In genomic region chr13:21741396-21741795, GRCh38 we compare ENCODE assay signal across 21 cellular contexts.
"Had no signal": no experiment of that assay in that cellular context is flagged by ENCODE, and none has a peak within 500 bp of the region (broad histone marks: within the 10 kb centered on the region; RNA-seq: fewer than 3 reads in every experiment).

No MANE protein-coding gene starts in this region.

- DNase-seq: hippocampal formation; kidney; left ventricle myocardium inferior; naive thymus-derived CD4-positive, alpha-beta T cell; ovary; right lobe of liver; stimulated activated CD4-positive, alpha-beta T cell treated with anti-CD3 and anti-CD28 coated beads, Interleukin-12 subunit alpha, Interleukin-12 subunit beta, amount 100 ng/mL, for 4 hours; stimulated activated CD4-positive, alpha-beta T cell treated with anti-CD3 and anti-CD28 coated beads, Interleukin-15, amount 100 ng/mL, for 24 hours; stimulated activated CD4-positive, alpha-beta T cell treated with anti-CD3 and anti-CD28 coated beads, Interleukin-2, amount 100 ng/mL, for 24 hours; stimulated activated CD4-positive, alpha-beta T cell treated with anti-CD3 and anti-CD28 coated beads, Interleukin-4, amount 100 ng/mL, for 1 hour; stimulated activated naive B cell treated with anti-CD40 and anti-IgM and Interleukin-4, amounts not matched to agents 10 μg/mL and 1 μg/mL and 100 μg/mL, for 72 hours; stimulated activated naive CD8-positive, alpha-beta T cell treated with anti-CD3 and anti-CD28 coated beads, Interleukin-15, Interleukin-2, amounts not matched to agents 100 U/mL and 50 U/mL, for 24 hours; stomach; testis; thyroid gland; upper lobe of left lung had no signal

- ATAC-seq: naive thymus-derived CD4-positive, alpha-beta T cell; natural killer cell treated with Interleukin-12 subunit alpha and Interleukin-12 subunit beta and Interleukin-15 and Interleukin-18, amount 100 ng/mL, for 72 hours; right lobe of liver; stimulated activated naive B cell treated with anti-CD40 and anti-IgM and Interleukin-4, amounts not matched to agents 10 μg/mL and 1 μg/mL and 100 μg/mL, for 72 hours; stimulated activated naive CD8-positive, alpha-beta T cell treated with anti-CD3 and anti-CD28 coated beads, Interleukin-15, Interleukin-2, amounts not matched to agents 100 U/mL and 50 U/mL, for 24 hours had no signal

- H3K27ac ChIP-seq: left ventricle myocardium inferior, ovary, right atrium auricular region, right lobe of liver, stomach, testis, thyroid gland, transverse colon, upper lobe of left lung had no signal

- H3K36me3 ChIP-seq: left ventricle myocardium inferior, ovary, right atrium auricular region, right lobe of liver, stomach, thyroid gland, transverse colon, upper lobe of left lung had no signal

- H3K4me3 ChIP-seq: left ventricle myocardium inferior, lung, ovary, right atrium auricular region, right lobe of liver, stomach, testis, thyroid gland, transverse colon, upper lobe of left lung had no signal

- FAIRE-seq: kidney, urothelium cell line had no signal

- H3K27me3 ChIP-seq: ovary, right atrium auricular region, right lobe of liver, testis, thyroid gland, transverse colon, upper lobe of left lung had no signal

- H3K9me3 ChIP-seq: left ventricle myocardium inferior, ovary, right atrium auricular region, right lobe of liver, stomach, testis, thyroid gland, transverse colon, upper lobe of left lung had no signal

- H3K4me1 ChIP-seq: right lobe of liver, testis, thyroid gland, upper lobe of left lung had no signal
